ENCODE assay signal across 17 cellular contexts in the genomic region with DNA sequence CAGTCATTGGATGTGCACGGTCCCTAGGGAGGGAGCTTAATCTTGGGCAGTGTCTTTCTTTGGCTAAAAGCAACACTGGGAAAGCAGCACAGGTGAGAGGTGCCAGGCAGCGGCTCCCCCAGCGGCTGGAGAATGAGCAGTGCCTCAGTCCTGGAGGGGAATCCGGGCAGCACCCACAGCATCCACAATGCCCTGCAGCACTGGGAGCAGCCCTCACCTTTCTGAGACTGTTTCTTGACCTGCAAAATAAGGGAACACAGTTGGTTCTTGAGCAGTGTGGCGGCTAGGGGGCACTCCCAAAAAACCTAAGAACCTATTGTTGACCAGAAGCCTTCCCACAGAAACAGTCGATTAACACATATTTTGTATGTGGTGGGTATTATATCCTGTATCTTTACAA.
"Had no signal": no experiment of that assay in that cellular context is flagged by ENCODE, and none has a peak within 500 bp of the region (broad histone marks: within the 10 kb centered on the region; RNA-seq: fewer than 3 reads in every experiment).

No MANE protein-coding gene starts in this region.

- H3K36me3 Mint-ChIP-seq: natural killer cell, type B pancreatic cell had no signal

- H3K4me1 Mint-ChIP-seq: neural crest cell had no signal

- H3K4me1 ChIP-seq: gastrocnemius medialis, heart right ventricle, sigmoid colon, stomach had no signal

- H3K27me3 ChIP-seq: gastrocnemius medialis, stomach had no signal

- H3K4me3 Mint-ChIP-seq: dendritic cell treated with granulocyte-macrophage colony-stimulating factor and Interleukin-4, amounts not matched to agents 40 ng/mL and 50 ng/mL, for 4 days; natural killer cell; neural crest cell; type B pancreatic cell had no signal

- H3K4me3 ChIP-seq: gastrocnemius medialis, heart right ventricle, sigmoid colon, skin epidermis, stomach, thoracic aorta had no signal

- DNase-seq: gastrocnemius medialis; heart right ventricle; islet precursor cell; mammary epithelial cell; natural killer cell; sigmoid colon; stimulated activated CD4-positive, alpha-beta T cell treated with anti-CD3 and anti-CD28 coated beads, Interleukin-12 subunit alpha, Interleukin-12 subunit beta, amount 100 ng/mL, for 4 hours; stimulated activated naive CD4-positive, alpha-beta T cell; stomach; substantia nigra had no signal

- H3K9me3 Mint-ChIP-seq: dendritic cell treated with granulocyte-macrophage colony-stimulating factor and Interleukin-4, amounts not matched to agents 40 ng/mL and 50 ng/mL, for 4 days; natural killer cell; neural crest cell; type B pancreatic cell had no signal

- H3K9me3 ChIP-seq: gastrocnemius medialis, heart right ventricle, sigmoid colon, stomach, thoracic aorta had no signal

- H3K27ac ChIP-seq: gastrocnemius medialis, heart right ventricle, sigmoid colon, skin epidermis, stomach, thoracic aorta had no signal

- H3K36me3 ChIP-seq: gastrocnemius medialis, heart right ventricle, sigmoid colon, stomach, thoracic aorta had no signal

- H3K27ac Mint-ChIP-seq: dendritic cell treated with granulocyte-macrophage colony-stimulating factor and Interleukin-4, amounts not matched to agents 40 ng/mL and 50 ng/mL, for 4 days; natural killer cell; type B pancreatic cell had no signal

- FAIRE-seq: colon, urothelium cell line had no signal
